ENCODE assay signal across 8 cellular contexts in the genomic region with DNA sequence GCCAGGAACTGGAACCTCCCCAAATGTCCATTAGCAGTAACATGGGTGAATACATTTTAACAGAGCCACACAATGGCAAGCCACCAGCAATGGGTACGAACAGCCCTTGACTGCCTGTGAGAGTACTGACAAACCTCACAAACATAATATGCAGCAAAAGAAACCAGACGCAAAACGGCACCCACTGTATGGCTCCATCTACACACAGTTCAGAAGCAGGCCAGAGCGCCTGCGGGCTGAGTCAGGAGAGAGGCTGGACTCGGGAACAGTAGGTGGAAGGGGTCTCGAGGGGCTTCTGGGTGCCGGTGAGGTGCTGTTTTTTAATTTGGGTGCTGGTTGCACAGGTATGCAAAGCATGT.
A peak's percentile ranks its signal among the peaks of the same experiment; 100 is the strongest.
DNase-seq lines count a peak whose midpoint lies in the region; ATAC-seq and TF ChIP-seq lines count a peak whose summit lies in the region.

No MANE protein-coding gene starts in this region.

- peaks cover 7 to 48% of the 10 kb centered on the region in 2 experiments; a peak in 3 of 4 replicates for H3K4me1 ChIP-seq in SK-N-SH (ENCODE audit: control insufficient read depth in 1 of 2, insufficient read depth in 2 of 2, low read depth in 1 of 2, low read length in 1 of 2)
- peaks cover 0 to 39% (median 13%) of the 10 kb centered on the region in 3 donors for H3K4me1 ChIP-seq in gastroesophageal sphincter
- peaks cover 51% of the 10 kb centered on the region for H3K4me1 ChIP-seq in psoas muscle

- peak in 1 of 2 experiments; percentile 54; a peak in 2 of 4 replicates for TF ChIP-seq EP300 in SK-N-SH (IDR thresholded peaks at IDR 0.05; ENCODE audit: borderline replicate concordance in 1 of 2, low read depth in 1 of 2, low read length in 1 of 2)
- TF ChIP-seq EP300 in gastroesophageal sphincter (IDR thresholded peaks at IDR 0.05): no peak

- intact Hi-C loops in psoas muscle (cut with DNase I): no loop called here

- no peaks in the 10 kb centered on the region for H3F3A ChIP-seq in SK-N-SH (replicated peaks; ENCODE audit: insufficient read depth)

- H3K9me2 ChIP-seq in SK-N-SH: no peaks in the 10 kb centered on the region

- peak overlapping the region; percentile 55; the same call in 1 of the 2 replicates for H3K9ac ChIP-seq in SK-N-SH

- no peaks in the 10 kb centered on the region for H3K79me2 ChIP-seq in SK-N-SH (ENCODE audit: insufficient read depth)

- CTCF ChIA-PET in SK-N-SH (lab: Yijun Ruan, JAX): interaction anchor here (0.9 to 16.9 kb wide), 5 partner anchors 12 to 210 kb away, joined by 3 to 820 read pairs (median 4); a partner anchor contains a TSS

- TF ChIP-seq CTCF in SK-N-SH (IDR thresholded peaks at IDR 0.05) (no peak), gastroesophageal sphincter (IDR thresholded peaks at IDR 0.05) (no peak), psoas muscle (IDR thresholded peaks at IDR 0.05) (no peak)

- no peak for TF ChIP-seq POLR2A in gastroesophageal sphincter (IDR thresholded peaks at IDR 0.05)

- H3K4me3 ChIP-seq in SK-N-SH (ENCODE audit: low read depth in 2 of 2, low read length in 1 of 2): no peak overlapping the region
- H3K4me3 ChIP-seq in gastroesophageal sphincter: peak overlapping the region in 1 of 2 donors; percentile 60
- H3K4me3 ChIP-seq in psoas muscle: peak overlapping the region; percentile 68

- H3K36me3 ChIP-seq in SK-N-SH (replicated peaks in 1 of 2; ENCODE audit: control insufficient read depth in 1 of 2, insufficient read depth in 2 of 2, low read length in 1 of 2): no peaks in the 10 kb centered on the region
- no peaks in the 10 kb centered on the region for H3K36me3 ChIP-seq in gastroesophageal sphincter
- no peaks in the 10 kb centered on the region for H3K36me3 ChIP-seq in psoas muscle (ENCODE audit: insufficient read depth in 1 of 2, low read depth in 1 of 2)

- TF ChIP-seq RAD21 in SK-N-SH (IDR thresholded peaks at IDR 0.05; ENCODE audit: low read length): peak; percentile 36

- peak overlapping the region; percentile 70; the same call in 1 of the 2 replicates for H3K4me2 ChIP-seq in SK-N-SH

- no peaks in the 10 kb centered on the region for H3K27me3 ChIP-seq in SK-N-SH (ENCODE audit: insufficient read depth)
- H3K27me3 ChIP-seq in gastroesophageal sphincter: no peaks in the 10 kb centered on the region
- H3K27me3 ChIP-seq in psoas muscle (ENCODE audit: insufficient read depth in 3 of 3, low read length in 2 of 3): no peaks in the 10 kb centered on the region

- WGBS in SK-N-SH (ENCODE audit: low lambda C conversion rate): 55% methylated on average over 8 of the region's 8 CpGs
- WGBS in gastroesophageal sphincter (ENCODE audit: low coverage in 1 of 2), 2 donors: 17 to 28% methylated on average over 1 to 6 of the region's 8 CpGs
- WGBS in psoas muscle, 3 donors: 33 to 58% (median 38%) methylated on average over 8 of the region's 8 CpGs

- H3K27ac ChIP-seq in SK-N-SH (ENCODE audit: low read depth in 2 of 2, low read length in 1 of 2): peak overlapping the region; percentile 25 to 85; a peak in 3 of 4 replicates
- H3K27ac ChIP-seq in gastroesophageal sphincter: peak overlapping the region; percentile 68 to 92 (median 90)
- H3K27ac ChIP-seq in psoas muscle: peak overlapping the region; percentile 98

- DNase-seq in DMS79 treated with DMSO at 0.1 percent for 48 hours (lab: John Stamatoyannopoulos, UW): peak; percentile 44
- peak; percentile 78 for DNase-seq in SK-N-SH
- DNase-seq in psoas muscle: peak in 1 of 2 donors; percentile 35
- DNase-seq in SHP77 treated with DMSO at 0.1 percent for 48 hours (lab: John Stamatoyannopoulos, UW): no peak
- DNase-seq in mucosa of gallbladder (ENCODE audit: low spot score): no peak

- POLR2A ChIA-PET in SK-N-SH (lab: Yijun Ruan, JAX): interaction anchor here (1.0 to 15.4 kb wide), 5 partner anchors 9 to 80 kb away, joined by 3 to 609 read pairs (median 15); a partner anchor contains a TSS

- ATAC-seq in gastroesophageal sphincter (no peak), psoas muscle (peak in 1 of 4 donors; percentile 22), HG03469 (IDR thresholded peaks at IDR 0.05; ENCODE audit: unreplicated experiment) (no peak), HG03442 (IDR thresholded peaks at IDR 0.05; ENCODE audit: unreplicated experiment) (no peak)

- no peaks in the 10 kb centered on the region for H4K20me1 ChIP-seq in SK-N-SH (ENCODE audit: insufficient read depth)

- peak overlapping the region; percentile 66 for H2AFZ ChIP-seq in SK-N-SH (ENCODE audit: low read depth)

- H3K9me3 ChIP-seq in SK-N-SH (no peaks in the 10 kb centered on the region), gastroesophageal sphincter (no peaks in the 10 kb centered on the region), psoas muscle (no peaks in the 10 kb centered on the region)

TF ChIP-seq in SK-N-SH, 30 proteins besides CTCF, POLR2A, EP300 and RAD21:
- peak; percentile 58; the same call in 1 of the 2 replicates for TF ChIP-seq RCOR1 (IDR thresholded peaks at IDR 0.05; ENCODE audit: low read length)
- TF ChIP-seq, protein P1, sequence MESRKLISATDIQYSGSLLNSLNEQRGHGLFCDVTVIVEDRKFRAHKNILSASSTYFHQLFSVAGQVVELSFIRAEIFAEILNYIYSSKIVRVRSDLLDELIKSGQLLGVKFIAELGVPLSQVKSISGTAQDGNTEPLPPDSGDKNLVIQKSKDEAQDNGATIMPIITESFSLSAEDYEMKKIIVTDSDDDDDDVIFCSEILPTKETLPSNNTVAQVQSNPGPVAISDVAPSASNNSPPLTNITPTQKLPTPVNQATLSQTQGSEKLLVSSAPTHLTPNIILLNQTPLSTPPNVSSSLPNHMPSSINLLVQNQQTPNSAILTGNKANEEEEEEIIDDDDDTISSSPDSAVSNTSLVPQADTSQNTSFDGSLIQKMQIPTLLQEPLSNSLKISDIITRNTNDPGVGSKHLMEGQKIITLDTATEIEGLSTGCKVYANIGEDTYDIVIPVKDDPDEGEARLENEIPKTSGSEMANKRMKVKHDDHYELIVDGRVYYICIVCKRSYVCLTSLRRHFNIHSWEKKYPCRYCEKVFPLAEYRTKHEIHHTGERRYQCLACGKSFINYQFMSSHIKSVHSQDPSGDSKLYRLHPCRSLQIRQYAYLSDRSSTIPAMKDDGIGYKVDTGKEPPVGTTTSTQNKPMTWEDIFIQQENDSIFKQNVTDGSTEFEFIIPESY (IDR thresholded peaks at IDR 0.05; ENCODE audit: borderline replicate concordance, low read depth): no peak
- TF ChIP-seq ELF1 (IDR thresholded peaks at IDR 0.05): no peak
- no peak for TF ChIP-seq TAF1 (IDR thresholded peaks at IDR 0.05; ENCODE audit: borderline replicate concordance, low read depth, low read length)
- TF ChIP-seq RXRA (IDR thresholded peaks at IDR 0.05; ENCODE audit: borderline replicate concordance, low read depth): no peak
- TF ChIP-seq TCF12 (IDR thresholded peaks at IDR 0.05): peak; percentile 16; the same call in 1 of the 2 replicates
- TF ChIP-seq NRF1 (IDR thresholded peaks at IDR 0.05; ENCODE audit: low read depth, low read length): no peak

Comparison
In these comparisons a context has a peak if more than half of its experiments do, and no peak if none do; other contexts are left out.
1. DNase-seq: peak in DMS79 treated with DMSO at 0.1 percent for 48 hours (single experiment) and SK-N-SH (single experiment); none in SHP77 treated with DMSO at 0.1 percent for 48 hours (single experiment) and mucosa of gallbladder (single experiment).
2. Peak in every context shown above with its lines, with median percentiles within 50 percentile points of each other: H3K27ac ChIP-seq.